Comparison of ENCODE assay signal across 8 cellular contexts in genomic region chr16:88453217-88453531, GRCh38. TPM values are rescaled to one million over a fixed set of nuclear protein-coding genes. Genes with fewer than 3 reads are reported as not detected.
A peak's percentile ranks its signal among the peaks of the same experiment; 100 is the strongest.
DNase-seq lines count a peak whose midpoint lies in the region; ATAC-seq and TF ChIP-seq lines count a peak whose summit lies in the region.

Gene ZFPM1, plus strand, starts transcription at chr16:88453280. Its CDS starts 359 bp downstream, at chr16:88453639.

- H3K27me3 Mint-ChIP-seq in activated naive CD4-positive, alpha-beta T cell treated with anti-CD3 and anti-CD28 coated beads for 36 hours (ENCODE audit: low read depth), result no peaks in the 10 kb centered on the region
- H3K27me3 Mint-ChIP-seq in activated naive CD8-positive, alpha-beta T cell treated with anti-CD3 and anti-CD28 coated beads for 36 hours, result no peaks in the 10 kb centered on the region

- WGBS in lower leg skin, 2 donors, result no CpG with 5 or more reads among the region's 57 CpGs

- no peak for TF ChIP-seq CTCF in lower leg skin (IDR thresholded peaks at IDR 0.05)
- no peak for TF ChIP-seq CTCF in GM13976 (IDR thresholded peaks at IDR 0.05; ENCODE audit: borderline replicate concordance, control extremely low read depth, extremely low read depth, insufficient read depth, missing control alignments)

- H3K27ac Mint-ChIP-seq in activated naive CD4-positive, alpha-beta T cell treated with anti-CD3 and anti-CD28 coated beads for 36 hours, result peak within 1 kb of the TSS; percentile 80
- H3K27ac Mint-ChIP-seq in activated naive CD8-positive, alpha-beta T cell treated with anti-CD3 and anti-CD28 coated beads for 36 hours, result peak within 1 kb of the TSS; percentile 85

- no peak for ATAC-seq in GM21529 (IDR thresholded peaks at IDR 0.05; ENCODE audit: unreplicated experiment)

- in situ Hi-C loops in GM13976 (cut with MboI; ENCODE audit: low sequenced_read_pairs, unreplicated experiment), result no loop called here

- no peak for TF ChIP-seq POLR2A in lower leg skin (IDR thresholded peaks at IDR 0.05)

- H3K36me3 Mint-ChIP-seq in activated naive CD4-positive, alpha-beta T cell treated with anti-CD3 and anti-CD28 coated beads for 36 hours (ENCODE audit: low read depth), result no peaks in the 10 kb centered on the region
- peaks cover 3% of the 10 kb centered on the region for H3K36me3 Mint-ChIP-seq in activated naive CD8-positive, alpha-beta T cell treated with anti-CD3 and anti-CD28 coated beads for 36 hours

- H3K4me3 Mint-ChIP-seq in activated naive CD4-positive, alpha-beta T cell treated with anti-CD3 and anti-CD28 coated beads for 36 hours, result peak within 1 kb of the TSS; percentile 89
- H3K4me3 Mint-ChIP-seq in activated naive CD8-positive, alpha-beta T cell treated with anti-CD3 and anti-CD28 coated beads for 36 hours, result peak within 1 kb of the TSS; percentile 89

- CTCF ChIA-PET in activated naive CD4-positive, alpha-beta T cell treated with anti-CD3 and anti-CD28 coated beads for 36 hours (lab: Charles Lee), result no interaction called here

- no peak for DNase-seq in activated naive CD4-positive, alpha-beta T cell treated with anti-CD3 and anti-CD28 coated beads for 36 hours
- no peak for DNase-seq in activated naive CD4-positive, alpha-beta T cell treated with Interleukin-2 at 50 U/mL for 16 hours
- DNase-seq in activated naive CD8-positive, alpha-beta T cell treated with anti-CD3 and anti-CD28 coated beads for 36 hours, result no peak
- DNase-seq in lower leg skin (ENCODE audit: low spot score in 2 of 2), result no peak
- DNase-seq in ureter (ENCODE audit: low spot score), result no peak
- no peak for DNase-seq in GM13976 (ENCODE audit: low spot score)
- no peak for DNase-seq in germinal center (ENCODE audit: low spot score)

- peak within 1 kb of the TSS; percentile 13 for H3K4me3 ChIP-seq in lower leg skin (ENCODE audit: low read depth, poor library complexity, severe bottlenecking)

- H3K4me1 Mint-ChIP-seq in activated naive CD4-positive, alpha-beta T cell treated with anti-CD3 and anti-CD28 coated beads for 36 hours (ENCODE audit: low read depth), result peaks cover 27% of the 10 kb centered on the region
- H3K4me1 Mint-ChIP-seq in activated naive CD8-positive, alpha-beta T cell treated with anti-CD3 and anti-CD28 coated beads for 36 hours, result peaks cover 29% of the 10 kb centered on the region

- H3K9me3 Mint-ChIP-seq in activated naive CD4-positive, alpha-beta T cell treated with anti-CD3 and anti-CD28 coated beads for 36 hours, result no peaks in the 10 kb centered on the region
- no peaks in the 10 kb centered on the region for H3K9me3 Mint-ChIP-seq in activated naive CD8-positive, alpha-beta T cell treated with anti-CD3 and anti-CD28 coated beads for 36 hours

- intact Hi-C loops in activated naive CD4-positive, alpha-beta T cell treated with anti-CD3 and anti-CD28 coated beads for 36 hours (cut with micrococcal nuclease), result loop anchor here (1.0 to 5.0 kb wide), 6 partner anchors 52 to 740 kb away; partner anchors contain the start of genes BANP and ZC3H18
- intact Hi-C loops in lower leg skin (cut with DNase I; ENCODE audit: low total_unique reads), result no loop called here

RNA-seq across cellular contexts. Expression of gene ZFPM1, which starts in this region (rescaled TPM):
- total RNA-seq in activated naive CD4-positive, alpha-beta T cell treated with anti-CD3 and anti-CD28 coated beads for 36 hours, result 10 to 100 TPM; 11.0 to 12.2 TPM
- 1 to 10 TPM; 6.7 to 6.9 TPM for total RNA-seq in activated naive CD8-positive, alpha-beta T cell treated with anti-CD3 and anti-CD28 coated beads for 36 hours
- total RNA-seq in lower leg skin (1 to 10 TPM; 2.0 to 4.0 (median 3.1) TPM), ureter (13.7 TPM)
